Comparison of ENCODE assay signal across 1 cellular context in the genomic region with DNA sequence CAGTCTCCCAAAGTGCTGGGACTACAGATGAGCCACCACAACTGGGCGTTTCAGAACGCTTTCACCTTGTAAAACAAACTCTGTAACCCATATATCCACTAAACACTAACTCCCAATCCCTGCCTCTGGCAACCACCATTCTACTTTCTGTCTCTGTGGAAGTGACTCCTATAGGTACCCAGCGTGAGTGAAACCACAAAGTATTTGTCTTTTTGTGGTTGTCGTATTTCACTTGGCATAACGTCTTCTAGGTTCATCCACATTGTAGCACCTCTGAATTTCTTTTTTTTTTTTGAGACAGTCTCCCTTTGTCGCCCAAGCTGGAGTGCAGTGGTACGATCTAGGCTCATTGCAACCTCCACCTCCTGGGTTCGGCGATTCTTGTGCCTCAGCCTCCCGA.
TF ChIP-seq lines count a peak whose summit lies in the region.

No MANE protein-coding gene starts in this region.

TF ChIP-seq in HEK293, 187 proteins besides CTCF, POLR2A, EP300 and RAD21:
- TF ChIP-seq, protein P1, sequence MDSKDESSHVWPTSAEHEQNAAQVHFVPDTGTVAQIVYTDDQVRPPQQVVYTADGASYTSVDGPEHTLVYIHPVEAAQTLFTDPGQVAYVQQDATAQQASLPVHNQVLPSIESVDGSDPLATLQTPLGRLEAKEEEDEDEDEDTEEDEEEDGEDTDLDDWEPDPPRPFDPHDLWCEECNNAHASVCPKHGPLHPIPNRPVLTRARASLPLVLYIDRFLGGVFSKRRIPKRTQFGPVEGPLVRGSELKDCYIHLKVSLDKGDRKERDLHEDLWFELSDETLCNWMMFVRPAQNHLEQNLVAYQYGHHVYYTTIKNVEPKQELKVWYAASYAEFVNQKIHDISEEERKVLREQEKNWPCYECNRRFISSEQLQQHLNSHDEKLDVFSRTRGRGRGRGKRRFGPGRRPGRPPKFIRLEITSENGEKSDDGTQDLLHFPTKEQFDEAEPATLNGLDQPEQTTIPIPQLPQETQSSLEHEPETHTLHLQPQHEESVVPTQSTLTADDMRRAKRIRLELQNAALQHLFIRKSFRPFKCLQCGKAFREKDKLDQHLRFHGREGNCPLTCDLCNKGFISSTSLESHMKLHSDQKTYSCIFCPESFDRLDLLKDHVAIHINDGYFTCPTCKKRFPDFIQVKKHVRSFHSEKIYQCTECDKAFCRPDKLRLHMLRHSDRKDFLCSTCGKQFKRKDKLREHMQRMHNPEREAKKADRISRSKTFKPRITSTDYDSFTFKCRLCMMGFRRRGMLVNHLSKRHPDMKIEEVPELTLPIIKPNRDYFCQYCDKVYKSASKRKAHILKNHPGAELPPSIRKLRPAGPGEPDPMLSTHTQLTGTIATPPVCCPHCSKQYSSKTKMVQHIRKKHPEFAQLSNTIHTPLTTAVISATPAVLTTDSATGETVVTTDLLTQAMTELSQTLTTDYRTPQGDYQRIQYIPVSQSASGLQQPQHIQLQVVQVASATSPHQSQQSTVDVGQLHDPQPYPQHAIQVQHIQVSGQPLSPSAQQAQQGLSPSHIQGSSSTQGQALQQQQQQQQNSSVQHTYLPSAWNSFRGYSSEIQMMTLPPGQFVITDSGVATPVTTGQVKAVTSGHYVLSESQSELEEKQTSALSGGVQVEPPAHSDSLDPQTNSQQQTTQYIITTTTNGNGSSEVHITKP (tag by site-specific recombination; IDR thresholded peaks at IDR 0.05), result peak; percentile 86
- TF ChIP-seq SP3 (tag by site-specific recombination; IDR thresholded peaks at IDR 0.05) (no peak), ZNF600 (tag by site-specific recombination; IDR thresholded peaks at IDR 0.05) (peak; percentile 52)
TF ChIP-seq in HEK293: peak in this region for 2.
